12 cellular contexts compared by ENCODE assay signal in genomic region chr2:85714421-85714820, GRCh38. TPM values are rescaled to one million over a fixed set of nuclear protein-coding genes. Genes with fewer than 3 reads are reported as not detected.
"Had no signal": no experiment of that assay in that cellular context is flagged by ENCODE, and none has a peak within 500 bp of the region (broad histone marks: within the 10 kb centered on the region; RNA-seq: fewer than 3 reads in every experiment).

No MANE protein-coding gene starts in this region.

RNA-seq across cellular contexts. Expression of gene GNLY, which starts 20.3 kb away (rescaled TPM):
- total RNA-seq: cardiac muscle cell, fibroblast of villous mesenchyme, hepatocyte, kidney epithelial cell, lung microvascular endothelial cell, neural crest cell, osteocyte, pulmonary artery endothelial cell had no signal
- polyA plus RNA-seq: cardiac muscle cell, hepatocyte had no signal

RNA-seq across cellular contexts. Expression of gene ATOH8, which starts 39.4 kb away (rescaled TPM):
- polyA plus RNA-seq: naive thymus-derived CD4-positive, alpha-beta T cell had no signal

RNA-seq across cellular contexts. Expression of gene SFTPB, which starts 46.4 kb away (rescaled TPM):
- total RNA-seq: cardiac muscle cell; fibroblast of villous mesenchyme; gastroesophageal sphincter; kidney epithelial cell; left colon; lung microvascular endothelial cell; naive thymus-derived CD4-positive, alpha-beta T cell; neural crest cell; osteocyte; pulmonary artery endothelial cell; suprapubic skin had no signal
- polyA plus RNA-seq: cardiac muscle cell; naive thymus-derived CD4-positive, alpha-beta T cell had no signal
